Comparison of ENCODE assay signal across 1 cellular context in the genomic region with DNA sequence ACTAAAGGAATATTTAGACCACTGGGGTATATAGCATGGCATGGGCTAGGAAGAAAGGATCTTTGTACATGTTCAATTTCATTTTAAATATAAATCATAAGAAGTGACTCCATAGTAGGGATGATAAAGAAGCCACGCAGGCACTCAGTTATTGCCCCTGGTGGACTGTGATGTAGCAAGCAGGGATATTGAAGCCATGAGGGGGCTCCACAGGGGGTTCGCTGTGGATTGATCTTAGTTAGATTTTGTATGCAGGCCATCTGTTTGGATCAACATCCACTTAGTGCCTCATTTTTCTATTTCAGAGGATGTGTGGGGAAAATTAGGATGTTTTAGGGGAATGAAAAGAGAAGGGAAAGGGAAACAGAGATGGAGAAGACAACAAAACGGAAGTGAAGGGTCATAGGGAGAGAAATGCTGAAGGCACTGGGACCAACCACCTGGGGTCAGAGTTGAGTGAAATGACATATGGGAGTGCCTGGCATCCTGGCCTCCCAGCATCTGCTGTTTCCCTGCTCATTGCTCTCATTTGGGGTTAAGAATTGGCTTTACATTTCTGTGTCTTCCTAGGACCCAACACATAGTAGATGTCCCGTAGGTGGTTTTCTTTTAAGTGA.
TF ChIP-seq lines count a peak whose summit lies in the region.

No MANE protein-coding gene starts in this region.

TF ChIP-seq in HCT116, 20 proteins besides CTCF, POLR2A, EP300 and RAD21 (continued from another document):
- TF ChIP-seq, protein P1, sequence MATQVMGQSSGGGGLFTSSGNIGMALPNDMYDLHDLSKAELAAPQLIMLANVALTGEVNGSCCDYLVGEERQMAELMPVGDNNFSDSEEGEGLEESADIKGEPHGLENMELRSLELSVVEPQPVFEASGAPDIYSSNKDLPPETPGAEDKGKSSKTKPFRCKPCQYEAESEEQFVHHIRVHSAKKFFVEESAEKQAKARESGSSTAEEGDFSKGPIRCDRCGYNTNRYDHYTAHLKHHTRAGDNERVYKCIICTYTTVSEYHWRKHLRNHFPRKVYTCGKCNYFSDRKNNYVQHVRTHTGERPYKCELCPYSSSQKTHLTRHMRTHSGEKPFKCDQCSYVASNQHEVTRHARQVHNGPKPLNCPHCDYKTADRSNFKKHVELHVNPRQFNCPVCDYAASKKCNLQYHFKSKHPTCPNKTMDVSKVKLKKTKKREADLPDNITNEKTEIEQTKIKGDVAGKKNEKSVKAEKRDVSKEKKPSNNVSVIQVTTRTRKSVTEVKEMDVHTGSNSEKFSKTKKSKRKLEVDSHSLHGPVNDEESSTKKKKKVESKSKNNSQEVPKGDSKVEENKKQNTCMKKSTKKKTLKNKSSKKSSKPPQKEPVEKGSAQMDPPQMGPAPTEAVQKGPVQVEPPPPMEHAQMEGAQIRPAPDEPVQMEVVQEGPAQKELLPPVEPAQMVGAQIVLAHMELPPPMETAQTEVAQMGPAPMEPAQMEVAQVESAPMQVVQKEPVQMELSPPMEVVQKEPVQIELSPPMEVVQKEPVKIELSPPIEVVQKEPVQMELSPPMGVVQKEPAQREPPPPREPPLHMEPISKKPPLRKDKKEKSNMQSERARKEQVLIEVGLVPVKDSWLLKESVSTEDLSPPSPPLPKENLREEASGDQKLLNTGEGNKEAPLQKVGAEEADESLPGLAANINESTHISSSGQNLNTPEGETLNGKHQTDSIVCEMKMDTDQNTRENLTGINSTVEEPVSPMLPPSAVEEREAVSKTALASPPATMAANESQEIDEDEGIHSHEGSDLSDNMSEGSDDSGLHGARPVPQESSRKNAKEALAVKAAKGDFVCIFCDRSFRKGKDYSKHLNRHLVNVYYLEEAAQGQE (IDR thresholded peaks at IDR 0.05; ENCODE audit: low read depth), result no peak
